In genomic region chr6:62623851-62624532, GRCh38 we compare ENCODE assay signal across 15 cellular contexts.
"Had no signal": no experiment of that assay in that cellular context is flagged by ENCODE, and none has a peak within 500 bp of the region (broad histone marks: within the 10 kb centered on the region; RNA-seq: fewer than 3 reads in every experiment).

No MANE protein-coding gene starts in this region.

- H3K27me3 Mint-ChIP-seq: progenitor cell of endocrine pancreas, T-cell had no signal

- H3K4me1 Mint-ChIP-seq: nephron, T-cell had no signal

- H3K4me3 Mint-ChIP-seq: nephron, T-cell had no signal

- H3K36me3 Mint-ChIP-seq: T-cell had no signal

- ATAC-seq: activated CD4-positive, CD25-positive, alpha-beta regulatory T cell treated with anti-CD3 and anti-CD28 coated beads, Interleukin-2, amount 50 U/mL, for 24 hours; esophagus mucosa; left ventricle myocardium superior; stimulated activated naive CD8-positive, alpha-beta T cell treated with anti-CD3 and anti-CD28 coated beads, Interleukin-15, Interleukin-2, amounts not matched to agents 100 U/mL and 50 U/mL, for 24 hours; T-cell had no signal

- H3K9me3 Mint-ChIP-seq: nephron had no signal

- H3K27ac Mint-ChIP-seq: activated T-helper 2 cell treated with anti-CD3 and anti-CD28 coated beads, Interferon-gamma antibody, Interleukin-2, Interleukin-4, amounts not matched to agents 10 μg/mL and 5 μg/mL and 100 μg/mL, durations not matched to agents 14 hours and 24 hours and 36 hours; nephron; T-cell had no signal

- DNase-seq: activated CD4-positive, alpha-beta T cell treated with anti-CD3 and anti-CD28 coated beads, Interleukin-2, amount 50 U/mL, for 4 hours; activated naive CD4-positive, alpha-beta T cell treated with anti-CD3 and anti-CD28 coated beads, Interleukin-2, amount 50 U/mL, for 16 hours; adrenal gland; hippocampal formation; left ventricle myocardium superior; nucleus accumbens; small intestine; stimulated activated naive CD8-positive, alpha-beta T cell treated with anti-CD3 and anti-CD28 coated beads, Interleukin-15, Interleukin-2, amounts not matched to agents 100 U/mL and 50 U/mL, for 24 hours; T-cell; T-helper 9 cell had no signal
